12 cellular contexts compared by ENCODE assay signal in the genomic region with DNA sequence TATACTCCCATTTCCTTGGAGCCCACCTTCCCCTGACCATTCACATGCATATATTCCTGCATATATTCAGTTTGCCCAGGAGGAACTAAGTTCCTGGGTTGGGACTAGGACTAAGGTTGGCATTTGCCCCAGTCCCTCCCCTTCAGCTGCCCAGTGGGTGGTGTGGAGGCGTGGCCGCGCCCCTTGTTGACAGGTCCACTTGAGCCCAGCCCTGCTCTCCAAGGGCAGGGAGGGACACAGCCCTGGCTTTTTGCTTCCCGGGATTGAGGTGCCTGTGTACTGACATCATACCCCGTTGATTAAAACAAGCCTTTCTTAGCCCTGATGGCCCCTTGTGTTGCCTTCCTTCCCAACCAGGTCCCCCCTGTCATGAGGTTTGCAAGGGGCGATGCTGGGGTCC. TPM values are rescaled to one million over a fixed set of nuclear protein-coding genes. Genes with fewer than 3 reads are reported as not detected.
DNase-seq lines count a peak whose midpoint lies in the region; ATAC-seq and TF ChIP-seq lines count a peak whose summit lies in the region.
"Had no signal": no experiment of that assay in that cellular context is flagged by ENCODE, and none has a peak within 500 bp of the region (broad histone marks: within the 10 kb centered on the region; RNA-seq: fewer than 3 reads in every experiment).

No MANE protein-coding gene starts in this region.

- H3K27me3 ChIP-seq in GM23338 (ENCODE audit: insufficient read depth): no peaks in the 10 kb centered on the region

- H3K27me3 Mint-ChIP-seq in GM23338 (ENCODE audit: insufficient read depth, low read depth, poor library complexity) (peaks cover 5% of the 10 kb centered on the region), progenitor cell of endocrine pancreas (no peaks in the 10 kb centered on the region)
- peaks cover 67% of the 10 kb centered on the region for H3K27me3 Mint-ChIP-seq in activated naive CD4-positive, alpha-beta T cell treated with anti-CD3 and anti-CD28 coated beads, Interleukin-2, amount 10 ng/mL, durations not matched to agents 7 days and 5 days
- H3K27me3 Mint-ChIP-seq: T-helper 17 cell had no signal

- H3K4me3 Mint-ChIP-seq in GM23338 (no peak overlapping the region), progenitor cell of endocrine pancreas (ENCODE audit: low read depth) (no peak overlapping the region)
- no peak overlapping the region for H3K4me3 Mint-ChIP-seq in activated naive CD4-positive, alpha-beta T cell treated with anti-CD3 and anti-CD28 coated beads, Interleukin-2, amount 10 ng/mL, durations not matched to agents 7 days and 5 days
- H3K4me3 Mint-ChIP-seq: T-helper 17 cell had no signal

- H3K4me1 ChIP-seq in GM23338 (ENCODE audit: insufficient read depth): peaks cover 8% of the 10 kb centered on the region

- H2AFZ ChIP-seq in GM23338: no peak overlapping the region

- no peak for TF ChIP-seq CTCF in GM23338 (conservative IDR thresholded peaks at IDR 0.05; ENCODE audit: low read depth in 2 of 2)
- no peak for TF ChIP-seq CTCF in progenitor cell of endocrine pancreas (IDR thresholded peaks at IDR 0.05; ENCODE audit: unreplicated experiment)

- CTCF ChIA-PET in activated naive CD4-positive, alpha-beta T cell treated with anti-CD3 and anti-CD28 coated beads, Interleukin-2, amount 10 ng/mL, durations not matched to agents 7 days and 5 days (lab: Charles Lee): no interaction called here

- no peak overlapping the region for H3K27ac Mint-ChIP-seq in GM23338
- H3K27ac Mint-ChIP-seq in progenitor cell of endocrine pancreas: peak overlapping the region; percentile 64
- no peak overlapping the region for H3K27ac Mint-ChIP-seq in activated naive CD4-positive, alpha-beta T cell treated with anti-CD3 and anti-CD28 coated beads, Interleukin-2, amount 10 ng/mL, durations not matched to agents 7 days and 5 days
- H3K27ac Mint-ChIP-seq: T-helper 17 cell had no signal

- H3K4me1 Mint-ChIP-seq in GM23338 (peaks cover 16% of the 10 kb centered on the region), progenitor cell of endocrine pancreas (ENCODE audit: low read depth) (peaks cover 10% of the 10 kb centered on the region)
- H3K4me1 Mint-ChIP-seq in activated naive CD4-positive, alpha-beta T cell treated with anti-CD3 and anti-CD28 coated beads, Interleukin-2, amount 10 ng/mL, durations not matched to agents 7 days and 5 days: peaks cover 2% of the 10 kb centered on the region
- H3K4me1 Mint-ChIP-seq: CD8-positive, alpha-beta memory T cell; T-helper 17 cell had no signal

- H3K9me2 ChIP-seq in GM23338 (ENCODE audit: insufficient read depth): no peaks in the 10 kb centered on the region

- H3K9me3 Mint-ChIP-seq in GM23338 (no peaks in the 10 kb centered on the region), progenitor cell of endocrine pancreas (ENCODE audit: low read depth) (no peaks in the 10 kb centered on the region)
- no peaks in the 10 kb centered on the region for H3K9me3 Mint-ChIP-seq in activated naive CD4-positive, alpha-beta T cell treated with anti-CD3 and anti-CD28 coated beads, Interleukin-2, amount 10 ng/mL, durations not matched to agents 7 days and 5 days
- H3K9me3 Mint-ChIP-seq: CD8-positive, alpha-beta memory T cell had no signal

- H3K4me2 ChIP-seq in GM23338: no peak overlapping the region

- peak; percentile 14; the same call in 1 of the 3 replicates for ATAC-seq in GM23338
- no peak for ATAC-seq in HG03196 (IDR thresholded peaks at IDR 0.05; ENCODE audit: unreplicated experiment)
- ATAC-seq: T-helper 17 cell had no signal

- peaks cover 16% of the 10 kb centered on the region for H3K79me2 ChIP-seq in GM23338 (replicated peaks; ENCODE audit: insufficient read depth)

- H3K36me3 ChIP-seq in GM23338 (ENCODE audit: insufficient read depth): peaks cover 36% of the 10 kb centered on the region
- H3K36me3 ChIP-seq: thoracic aorta had no signal

- H4K20me1 ChIP-seq in GM23338 (replicated peaks; ENCODE audit: insufficient read depth): peaks cover 17% of the 10 kb centered on the region

- no peak for DNase-seq in GM23338 (ENCODE audit: low spot score)
- DNase-seq in NCI-H774 (lab: John Stamatoyannopoulos, UW): peak; percentile 72
- DNase-seq in cardiac septum (ENCODE audit: low spot score): peak; percentile 86
- DNase-seq in progenitor cell of endocrine pancreas (ENCODE audit: low spot score, unreplicated experiment): no peak
- no peak for DNase-seq in mesenteric fat pad (ENCODE audit: low spot score)
- no peak for DNase-seq in activated naive CD4-positive, alpha-beta T cell treated with anti-CD3 and anti-CD28 coated beads, Interleukin-2, amount 10 ng/mL, durations not matched to agents 7 days and 5 days
- no peak for DNase-seq in superior temporal gyrus (ENCODE audit: extremely low spot score)
- DNase-seq: CD8-positive, alpha-beta memory T cell; MV-4-11; T-helper 17 cell had no signal

- no peak overlapping the region for H3K4me3 ChIP-seq in GM23338
- H3K4me3 ChIP-seq: thoracic aorta had no signal

- H3K27ac ChIP-seq in GM23338 (ENCODE audit: low read depth): no peak overlapping the region
- H3K27ac ChIP-seq: thoracic aorta had no signal

- intact Hi-C loops in cardiac septum (cut with DNase I): no loop called here

- H3K36me3 Mint-ChIP-seq in GM23338 (ENCODE audit: low read depth) (peaks cover 80% of the 10 kb centered on the region), progenitor cell of endocrine pancreas (ENCODE audit: insufficient read depth) (peaks cover 38% of the 10 kb centered on the region)
- no peaks in the 10 kb centered on the region for H3K36me3 Mint-ChIP-seq in activated naive CD4-positive, alpha-beta T cell treated with anti-CD3 and anti-CD28 coated beads, Interleukin-2, amount 10 ng/mL, durations not matched to agents 7 days and 5 days
- H3K36me3 Mint-ChIP-seq: CD8-positive, alpha-beta memory T cell had no signal

- H3F3A ChIP-seq in GM23338 (replicated peaks; ENCODE audit: low read depth): peaks cover 19% of the 10 kb centered on the region; the same call in 1 of the 2 replicates

TF ChIP-seq in GM23338, 12 proteins besides CTCF, POLR2A, EP300 and RAD21:
- TF ChIP-seq ZNF114 (CRISPR knock-in tag; IDR thresholded peaks at IDR 0.05): no peak
- TF ChIP-seq, protein P1, sequence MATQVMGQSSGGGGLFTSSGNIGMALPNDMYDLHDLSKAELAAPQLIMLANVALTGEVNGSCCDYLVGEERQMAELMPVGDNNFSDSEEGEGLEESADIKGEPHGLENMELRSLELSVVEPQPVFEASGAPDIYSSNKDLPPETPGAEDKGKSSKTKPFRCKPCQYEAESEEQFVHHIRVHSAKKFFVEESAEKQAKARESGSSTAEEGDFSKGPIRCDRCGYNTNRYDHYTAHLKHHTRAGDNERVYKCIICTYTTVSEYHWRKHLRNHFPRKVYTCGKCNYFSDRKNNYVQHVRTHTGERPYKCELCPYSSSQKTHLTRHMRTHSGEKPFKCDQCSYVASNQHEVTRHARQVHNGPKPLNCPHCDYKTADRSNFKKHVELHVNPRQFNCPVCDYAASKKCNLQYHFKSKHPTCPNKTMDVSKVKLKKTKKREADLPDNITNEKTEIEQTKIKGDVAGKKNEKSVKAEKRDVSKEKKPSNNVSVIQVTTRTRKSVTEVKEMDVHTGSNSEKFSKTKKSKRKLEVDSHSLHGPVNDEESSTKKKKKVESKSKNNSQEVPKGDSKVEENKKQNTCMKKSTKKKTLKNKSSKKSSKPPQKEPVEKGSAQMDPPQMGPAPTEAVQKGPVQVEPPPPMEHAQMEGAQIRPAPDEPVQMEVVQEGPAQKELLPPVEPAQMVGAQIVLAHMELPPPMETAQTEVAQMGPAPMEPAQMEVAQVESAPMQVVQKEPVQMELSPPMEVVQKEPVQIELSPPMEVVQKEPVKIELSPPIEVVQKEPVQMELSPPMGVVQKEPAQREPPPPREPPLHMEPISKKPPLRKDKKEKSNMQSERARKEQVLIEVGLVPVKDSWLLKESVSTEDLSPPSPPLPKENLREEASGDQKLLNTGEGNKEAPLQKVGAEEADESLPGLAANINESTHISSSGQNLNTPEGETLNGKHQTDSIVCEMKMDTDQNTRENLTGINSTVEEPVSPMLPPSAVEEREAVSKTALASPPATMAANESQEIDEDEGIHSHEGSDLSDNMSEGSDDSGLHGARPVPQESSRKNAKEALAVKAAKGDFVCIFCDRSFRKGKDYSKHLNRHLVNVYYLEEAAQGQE (IDR thresholded peaks at IDR 0.05; ENCODE audit: unreplicated experiment): no peak
- no peak for TF ChIP-seq ZNF331 (CRISPR knock-in tag; IDR thresholded peaks at IDR 0.05; ENCODE audit: low read depth)
- TF ChIP-seq CREB1 (CRISPR knock-in tag; IDR thresholded peaks at IDR 0.05; ENCODE audit: low read depth): no peak
- TF ChIP-seq POLR2AphosphoS5 (IDR thresholded peaks at IDR 0.05; ENCODE audit: low read depth): no peak
- TF ChIP-seq EZH2phosphoT487 (IDR thresholded peaks at IDR 0.05; ENCODE audit: unreplicated experiment): no peak

RNA-seq across cellular contexts. Expression of a gene that starts 7.3 kb away (rescaled TPM):
- total RNA-seq in GM23338 (2014; rRNA removed; shearing (Covaris generic)): 44.4 and 54.4 TPM in 2 replicates
- 21.0 and 23.3 TPM in 2 replicates for polyA plus RNA-seq in GM23338 (2016; fragmentation: Nextera tagmentation; extraction: Ambion mirVana)
- total RNA-seq in cardiac septum (1.5 TPM), progenitor cell of endocrine pancreas (206 and 221 TPM in 2 replicates), mesenteric fat pad (1.9 TPM)

RNA-seq across cellular contexts. Expression of a gene that starts 17.1 kb away (rescaled TPM):
- 231 and 237 TPM in 2 replicates for total RNA-seq in GM23338 (2014; rRNA removed; shearing (Covaris generic))
- polyA plus RNA-seq in GM23338 (2016; fragmentation: Nextera tagmentation; extraction: Ambion mirVana): 349 and 373 TPM in 2 replicates
- total RNA-seq in cardiac septum (61.6 TPM), progenitor cell of endocrine pancreas (103 and 106 TPM in 2 replicates), mesenteric fat pad (99.5 TPM)

RNA-seq across cellular contexts. Expression of a gene that starts 29.2 kb away (rescaled TPM):
- total RNA-seq in GM23338 (2014; rRNA removed; shearing (Covaris generic)): 1,633 and 2,039 TPM in 2 replicates
- 3,858 and 3,875 TPM in 2 replicates for polyA plus RNA-seq in GM23338 (2016; fragmentation: Nextera tagmentation; extraction: Ambion mirVana)
- total RNA-seq in cardiac septum (1,517 TPM), progenitor cell of endocrine pancreas (3,912 and 3,916 TPM in 2 replicates), mesenteric fat pad (2,287 TPM)

RNA-seq across cellular contexts. Expression of a gene that starts 30.8 kb away (rescaled TPM):
- total RNA-seq in GM23338 (2014; rRNA removed; shearing (Covaris generic)): 4.2 and 5.4 TPM in 2 replicates
- 2.2 and 2.7 TPM in 2 replicates for polyA plus RNA-seq in GM23338 (2016; fragmentation: Nextera tagmentation; extraction: Ambion mirVana)
- total RNA-seq in cardiac septum (6.0 TPM), progenitor cell of endocrine pancreas (12.0 and 13.8 TPM in 2 replicates), mesenteric fat pad (7.9 TPM)

RNA-seq across cellular contexts. Expression of a gene that starts 40.8 kb away (rescaled TPM):
- 97.2 and 142 TPM in 2 replicates for total RNA-seq in GM23338 (2014; rRNA removed; shearing (Covaris generic))
- polyA plus RNA-seq in GM23338 (2016; fragmentation: Nextera tagmentation; extraction: Ambion mirVana): 23.3 and 26.2 TPM in 2 replicates
- total RNA-seq in cardiac septum (36.2 TPM), progenitor cell of endocrine pancreas (102 TPM in 2 replicates), mesenteric fat pad (435 TPM)

Comparison
In these comparisons a context has a peak if more than half of its experiments do, and no peak if none do; other contexts are left out.
1. DNase-seq: peak in NCI-H774 (single experiment) and cardiac septum (single experiment); none in GM23338 (single experiment), progenitor cell of endocrine pancreas (single experiment), mesenteric fat pad (single experiment), activated naive CD4-positive, alpha-beta T cell treated with anti-CD3 and anti-CD28 coated beads, Interleukin-2, amount 10 ng/mL, durations not matched to agents 7 days and 5 days (single experiment) and superior temporal gyrus (single experiment).
2. RNA of a gene that starts 7.3 kb away (total RNA-seq): 206 to 221 TPM in progenitor cell of endocrine pancreas and 44.4 to 54.4 TPM in GM23338; 1.9 TPM in mesenteric fat pad (single experiment) and 1.5 TPM in cardiac septum (single experiment); every median in the first group is over 10 times any median in the second.